ENCODE assay signal across 31 cellular contexts in genomic region chr4:68859655-68860054, GRCh38. TPM values are rescaled to one million over a fixed set of nuclear protein-coding genes. Genes with fewer than 3 reads are reported as not detected.
"Had no signal": no experiment of that assay in that cellular context is flagged by ENCODE, and none has a peak within 500 bp of the region (broad histone marks: within the 10 kb centered on the region; RNA-seq: fewer than 3 reads in every experiment).

No MANE protein-coding gene starts in this region.

- H3K27me3 ChIP-seq: stomach, suprapubic skin, testis, thyroid gland, tibial artery, tibial nerve, transverse colon, upper lobe of left lung, upper lobe of right lung, uterus, vagina had no signal

- DNase-seq: stimulated activated CD4-positive, alpha-beta T cell treated with anti-CD3 and anti-CD28 coated beads, Interleukin-2, amount 100 ng/mL, for 48 hours; stimulated activated CD4-positive, alpha-beta T cell treated with anti-CD3 and anti-CD28 coated beads, Interleukin-4, amount 100 ng/mL, for 1 hour; stimulated activated CD4-positive, alpha-beta T cell treated with anti-CD3 and anti-CD28 coated beads, Interleukin-4, amount 100 ng/mL, for 24 hours; stimulated activated CD4-positive, alpha-beta T cell treated with anti-CD3 and anti-CD28 coated beads, Interleukin-4, amount 100 ng/mL, for 4 hours; stimulated activated CD8-positive, alpha-beta memory T cell treated with anti-CD3 and anti-CD28 coated beads, Interleukin-4, amount 100 ng/mL, for 48 hours; stimulated activated naive B cell treated with anti-CD40 and anti-IgM and Interleukin-4, amounts not matched to agents 10 μg/mL and 1 μg/mL and 100 μg/mL, for 72 hours; stimulated activated naive CD4-positive, alpha-beta T cell; stimulated activated naive CD4-positive, alpha-beta T cell treated with Interleukin-2 at 50 U/mL for 16 hours; stimulated activated naive CD8-positive, alpha-beta T cell treated with anti-CD3 and anti-CD28 coated beads, Interleukin-15, amount 100 ng/mL, for 72 hours; stimulated activated naive CD8-positive, alpha-beta T cell treated with anti-CD3 and anti-CD28 coated beads, Interleukin-15, Interleukin-2, amounts not matched to agents 100 U/mL and 50 U/mL, for 24 hours; stomach; substantia nigra; testis; thyroid gland; tibial artery; transverse colon; trophoblast cell; upper lobe of left lung; upper lobe of right lung; uterus had no signal

- H3K36me3 ChIP-seq: stomach, suprapubic skin, thoracic aorta, thyroid gland, tibial artery, tibial nerve, transverse colon, upper lobe of left lung, upper lobe of right lung, vagina had no signal

- H3K27ac ChIP-seq: stomach, suprapubic skin, testis, thoracic aorta, thyroid gland, tibial artery, tibial nerve, transverse colon, upper lobe of left lung, upper lobe of right lung, uterus, vagina had no signal

- H3K4me1 ChIP-seq: suprapubic skin, testis, thyroid gland, tibial artery, tibial nerve, upper lobe of left lung, upper lobe of right lung, uterus, vagina had no signal

- FAIRE-seq: urothelium cell line had no signal

- H3K9me3 ChIP-seq: testis, thoracic aorta, thyroid gland, uterus, vagina had no signal

- ATAC-seq: stimulated activated effector memory CD8-positive, alpha-beta T cell treated with anti-CD3 and anti-CD28 coated beads, Interleukin-12 subunit alpha, Interleukin-12 subunit beta, amount 100 ng/mL, for 72 hours; stimulated activated memory B cell treated with anti-CD40 and anti-IgM and Interleukin-4, amounts not matched to agents 10 μg/mL and 1 μg/mL and 100 μg/mL, for 72 hours; stimulated activated naive B cell treated with anti-CD40 and anti-IgM and Interleukin-4, amounts not matched to agents 10 μg/mL and 1 μg/mL and 100 μg/mL, for 72 hours; stimulated activated naive CD8-positive, alpha-beta T cell treated with anti-CD3 and anti-CD28 coated beads, Interleukin-15, amount 100 ng/mL, for 72 hours; stimulated activated naive CD8-positive, alpha-beta T cell treated with anti-CD3 and anti-CD28 coated beads, Interleukin-15, Interleukin-2, amounts not matched to agents 100 U/mL and 50 U/mL, for 24 hours; upper lobe of right lung had no signal

- H3K4me3 ChIP-seq: stomach, suprapubic skin, testis, thoracic aorta, thyroid gland, tibial artery, tibial nerve, transverse colon, upper lobe of left lung, upper lobe of right lung, uterus, vagina had no signal

RNA-seq across cellular contexts. Expression of gene UGT2B10, which starts 43.9 kb away (rescaled TPM):
- total RNA-seq: subcutaneous adipose tissue, suprapubic skin, temporal lobe, testis, thoracic aorta, thyroid gland, tibial nerve, upper lobe of right lung, ureter, urinary bladder, uterus, vagina had no signal
- polyA plus RNA-seq: stomach had no signal
